ENCODE assay signal across 2 cellular contexts in genomic region chr6:42726026-42726425, GRCh38.
TF ChIP-seq lines count a peak whose summit lies in the region.

No MANE protein-coding gene starts in this region.

TF ChIP-seq in HEK293, 187 proteins besides CTCF, POLR2A, EP300 and RAD21:
- TF ChIP-seq BCL6B (tag by site-specific recombination; IDR thresholded peaks at IDR 0.05) = no peak
- TF ChIP-seq ZNF2 (tag by site-specific recombination; IDR thresholded peaks at IDR 0.05) = no peak
- 0 out of 2 replicates have a peak, but pooled peaks have one; percentile 21 for TF ChIP-seq ZFHX2 (tag by site-specific recombination; conservative IDR thresholded peaks at IDR 0.05)
- no peak for TF ChIP-seq ZNF148 (tag by site-specific recombination; IDR thresholded peaks at IDR 0.05; ENCODE audit: borderline replicate concordance)
- TF ChIP-seq KLF17 (tag by site-specific recombination; IDR thresholded peaks at IDR 0.05) = no peak

TF ChIP-seq in K562, 482 proteins besides CTCF, POLR2A, EP300 and RAD21:
- TF ChIP-seq MAFK (IDR thresholded peaks at IDR 0.05; ENCODE audit: low read length) (no peak), FOXK2 (conservative IDR thresholded peaks at IDR 0.05 in 1 of 2, IDR thresholded peaks at IDR 0.05 in 1 of 2; ENCODE audit: low read depth in 2 of 2) (no peak), MAZ (CRISPR knock-in tag; conservative IDR thresholded peaks at IDR 0.05 in 1 of 2, IDR thresholded peaks at IDR 0.05 in 1 of 2) (no peak), ZNF395 (CRISPR knock-in tag; IDR thresholded peaks at IDR 0.05) (no peak), KDM2B (CRISPR knock-in tag; IDR thresholded peaks at IDR 0.05) (no peak), ZNF347 (CRISPR knock-in tag; IDR thresholded peaks at IDR 0.05; ENCODE audit: low read depth) (no peak), RAD51 (IDR thresholded peaks at IDR 0.05; ENCODE audit: borderline replicate concordance, low read depth) (no peak), NFRKB (IDR thresholded peaks at IDR 0.05; ENCODE audit: low read depth) (no peak), CEBPB (tag; IDR thresholded peaks at IDR 0.05) (no peak), ZKSCAN8 (CRISPR knock-in tag; IDR thresholded peaks at IDR 0.05) (no peak), HDAC3 (IDR thresholded peaks at IDR 0.05; ENCODE audit: borderline replicate concordance, partially characterized antibody) (no peak), TBP (optimal IDR thresholded peaks at IDR 0.05; ENCODE audit: low read depth, low read length) (no peak)
- TF ChIP-seq, protein P1, sequence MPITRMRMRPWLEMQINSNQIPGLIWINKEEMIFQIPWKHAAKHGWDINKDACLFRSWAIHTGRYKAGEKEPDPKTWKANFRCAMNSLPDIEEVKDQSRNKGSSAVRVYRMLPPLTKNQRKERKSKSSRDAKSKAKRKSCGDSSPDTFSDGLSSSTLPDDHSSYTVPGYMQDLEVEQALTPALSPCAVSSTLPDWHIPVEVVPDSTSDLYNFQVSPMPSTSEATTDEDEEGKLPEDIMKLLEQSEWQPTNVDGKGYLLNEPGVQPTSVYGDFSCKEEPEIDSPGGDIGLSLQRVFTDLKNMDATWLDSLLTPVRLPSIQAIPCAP (CRISPR knock-in tag; IDR thresholded peaks at IDR 0.05; ENCODE audit: borderline replicate concordance) = no peak
- TF ChIP-seq, protein P2, sequence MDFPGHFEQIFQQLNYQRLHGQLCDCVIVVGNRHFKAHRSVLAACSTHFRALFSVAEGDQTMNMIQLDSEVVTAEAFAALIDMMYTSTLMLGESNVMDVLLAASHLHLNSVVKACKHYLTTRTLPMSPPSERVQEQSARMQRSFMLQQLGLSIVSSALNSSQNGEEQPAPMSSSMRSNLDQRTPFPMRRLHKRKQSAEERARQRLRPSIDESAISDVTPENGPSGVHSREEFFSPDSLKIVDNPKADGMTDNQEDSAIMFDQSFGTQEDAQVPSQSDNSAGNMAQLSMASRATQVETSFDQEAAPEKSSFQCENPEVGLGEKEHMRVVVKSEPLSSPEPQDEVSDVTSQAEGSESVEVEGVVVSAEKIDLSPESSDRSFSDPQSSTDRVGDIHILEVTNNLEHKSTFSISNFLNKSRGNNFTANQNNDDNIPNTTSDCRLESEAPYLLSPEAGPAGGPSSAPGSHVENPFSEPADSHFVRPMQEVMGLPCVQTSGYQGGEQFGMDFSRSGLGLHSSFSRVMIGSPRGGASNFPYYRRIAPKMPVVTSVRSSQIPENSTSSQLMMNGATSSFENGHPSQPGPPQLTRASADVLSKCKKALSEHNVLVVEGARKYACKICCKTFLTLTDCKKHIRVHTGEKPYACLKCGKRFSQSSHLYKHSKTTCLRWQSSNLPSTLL (IDR thresholded peaks at IDR 0.05) = no peak
